ENCODE assay signal across 29 cellular contexts in genomic region chr9:132547436-132547835, GRCh38. TPM values are rescaled to one million over a fixed set of nuclear protein-coding genes. Genes with fewer than 3 reads are reported as not detected.
"Had no signal": no experiment of that assay in that cellular context is flagged by ENCODE, and none has a peak within 500 bp of the region (broad histone marks: within the 10 kb centered on the region; RNA-seq: fewer than 3 reads in every experiment).

No MANE protein-coding gene starts in this region.

- DNase-seq: activated CD8-positive, alpha-beta memory T cell treated with anti-CD3 and anti-CD28 coated beads, Interleukin-2, amount 50 U/mL, for 4 hours; activated T-cell treated with anti-CD3 and anti-CD28 coated beads, Interleukin-2, amount 50 U/mL, for 24 hours; brain microvascular endothelial cell; caudate nucleus; dermis blood vessel endothelial cell; effector memory CD8-positive, alpha-beta T cell; foreskin melanocyte; immature natural killer cell; kidney glomerular epithelial cell; left ventricle myocardium inferior; midbrain; natural killer cell; nucleus accumbens; sigmoid colon; stimulated activated CD4-positive, alpha-beta T cell treated with anti-CD3 and anti-CD28 coated beads, Interleukin-4, amount 100 ng/mL, for 1 hour; stimulated activated naive CD4-positive, alpha-beta T cell treated with Interleukin-2 at 50 U/mL for 16 hours; T-helper 1 cell; WERI-Rb-1 had no signal

- H3K4me3 ChIP-seq: hepatocyte, left ventricle myocardium inferior, sigmoid colon, smooth muscle cell, thoracic aorta had no signal

- ATAC-seq: activated T-helper 17 cell treated with anti-CD3 and anti-CD28 coated beads, Interleukin-2, amount 50 U/mL, for 72 hours; effector memory CD8-positive, alpha-beta T cell; esophagus mucosa; natural killer cell had no signal

- H3K79me2 ChIP-seq: hepatocyte had no signal

- H3K36me3 ChIP-seq: brain microvascular endothelial cell, left ventricle myocardium inferior, sigmoid colon, thoracic aorta, WERI-Rb-1 had no signal

- H3K27ac ChIP-seq: brain microvascular endothelial cell, hepatocyte, left ventricle myocardium inferior, sigmoid colon, thoracic aorta had no signal

- H2AFZ ChIP-seq: hepatocyte had no signal

- FAIRE-seq: endothelial cell of umbilical vein, TTC549 had no signal

- H3K27me3 ChIP-seq: brain microvascular endothelial cell, hepatocyte had no signal

- H3K9me3 ChIP-seq: left ventricle myocardium inferior, sigmoid colon, thoracic aorta had no signal

RNA-seq across cellular contexts. Expression of gene BARHL1, which starts 35.0 kb away (rescaled TPM):
- total RNA-seq: activated naive CD4-positive, alpha-beta T cell treated with anti-CD3 and anti-CD28 coated beads, Interleukin-2, amount 50 U/mL, for 72 hours; activated T-helper 17 cell treated with anti-CD3 and anti-CD28 coated beads, Interleukin-2, amount 50 U/mL, for 72 hours; aorta; dermis blood vessel endothelial cell; endothelial cell of umbilical vein; esophagus mucosa; hepatocyte; left ventricle myocardium inferior; lung microvascular endothelial cell; natural killer cell; sigmoid colon; smooth muscle cell; thoracic aorta had no signal
- polyA plus RNA-seq: adipose tissue, aorta, endothelial cell of umbilical vein, hepatocyte, immature natural killer cell, sigmoid colon had no signal
